1 cellular context compared by ENCODE assay signal in the genomic region with DNA sequence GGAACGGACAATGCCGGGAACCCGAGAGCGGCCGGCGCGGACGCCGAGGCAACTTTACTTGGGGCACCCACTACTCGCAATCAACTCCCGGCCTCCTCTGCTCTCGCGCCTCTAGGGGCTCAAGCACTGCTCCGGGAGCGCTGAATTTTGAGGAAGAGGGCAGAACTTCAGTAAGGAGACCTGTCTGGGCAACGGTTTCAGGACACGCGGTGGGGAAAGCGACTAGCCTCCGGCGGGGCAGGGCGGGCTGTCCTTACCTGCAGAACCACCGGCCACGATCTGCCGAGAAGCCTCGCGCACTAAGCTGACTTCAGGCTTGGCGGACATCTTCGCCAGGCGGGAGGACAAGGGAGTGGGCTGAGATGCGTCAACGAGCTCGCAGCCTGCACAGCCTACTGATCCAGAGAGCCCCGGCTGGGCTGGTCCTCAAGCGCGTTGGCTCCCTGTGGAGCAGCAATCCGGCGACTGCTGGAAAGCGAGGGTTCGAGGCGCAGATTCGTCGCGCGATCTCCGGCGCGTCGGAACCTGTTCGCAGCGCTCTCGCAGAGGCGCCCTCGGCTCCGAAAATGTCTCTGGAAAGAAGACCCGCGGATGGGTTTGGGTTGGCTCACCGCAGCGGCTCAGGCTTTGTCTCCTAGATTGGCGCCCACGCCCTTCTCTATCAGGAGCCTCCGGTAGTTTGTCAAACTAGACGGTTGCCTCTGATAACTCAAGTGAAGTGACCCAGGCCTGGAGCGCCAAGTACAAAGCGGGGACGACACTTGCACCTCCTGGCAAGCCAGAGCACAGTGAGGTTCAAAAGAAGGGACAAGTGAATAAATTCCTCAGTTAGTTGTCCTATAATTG.
TF ChIP-seq lines count a peak whose summit lies in the region.

Gene SLC25A21 (minus strand): TSS at position 583 of the 846 bp plus-strand sequence.

TF ChIP-seq in HEK293, 187 proteins besides CTCF, POLR2A, EP300 and RAD21 (continued from another document):
- TF ChIP-seq PRDM4 (tag by site-specific recombination; IDR thresholded peaks at IDR 0.05), result no peak
- peak; percentile 37; the same call in 1 of the 2 replicates for TF ChIP-seq ZNF660 (tag by site-specific recombination; IDR thresholded peaks at IDR 0.05)
- no peak for TF ChIP-seq ZNF37A (tag by site-specific recombination; IDR thresholded peaks at IDR 0.05)
- TF ChIP-seq, protein P1, sequence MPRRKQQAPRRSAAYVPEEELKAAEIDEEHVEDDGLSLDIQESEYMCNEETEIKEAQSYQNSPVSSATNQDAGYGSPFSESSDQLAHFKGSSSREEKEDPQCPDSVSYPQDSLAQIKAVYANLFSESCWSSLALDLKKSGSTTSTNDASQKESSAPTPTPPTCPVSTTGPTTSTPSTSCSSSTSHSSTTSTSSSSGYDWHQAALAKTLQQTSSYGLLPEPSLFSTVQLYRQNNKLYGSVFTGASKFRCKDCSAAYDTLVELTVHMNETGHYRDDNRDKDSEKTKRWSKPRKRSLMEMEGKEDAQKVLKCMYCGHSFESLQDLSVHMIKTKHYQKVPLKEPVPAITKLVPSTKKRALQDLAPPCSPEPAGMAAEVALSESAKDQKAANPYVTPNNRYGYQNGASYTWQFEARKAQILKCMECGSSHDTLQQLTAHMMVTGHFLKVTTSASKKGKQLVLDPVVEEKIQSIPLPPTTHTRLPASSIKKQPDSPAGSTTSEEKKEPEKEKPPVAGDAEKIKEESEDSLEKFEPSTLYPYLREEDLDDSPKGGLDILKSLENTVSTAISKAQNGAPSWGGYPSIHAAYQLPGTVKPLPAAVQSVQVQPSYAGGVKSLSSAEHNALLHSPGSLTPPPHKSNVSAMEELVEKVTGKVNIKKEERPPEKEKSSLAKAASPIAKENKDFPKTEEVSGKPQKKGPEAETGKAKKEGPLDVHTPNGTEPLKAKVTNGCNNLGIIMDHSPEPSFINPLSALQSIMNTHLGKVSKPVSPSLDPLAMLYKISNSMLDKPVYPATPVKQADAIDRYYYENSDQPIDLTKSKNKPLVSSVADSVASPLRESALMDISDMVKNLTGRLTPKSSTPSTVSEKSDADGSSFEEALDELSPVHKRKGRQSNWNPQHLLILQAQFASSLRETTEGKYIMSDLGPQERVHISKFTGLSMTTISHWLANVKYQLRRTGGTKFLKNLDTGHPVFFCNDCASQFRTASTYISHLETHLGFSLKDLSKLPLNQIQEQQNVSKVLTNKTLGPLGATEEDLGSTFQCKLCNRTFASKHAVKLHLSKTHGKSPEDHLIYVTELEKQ (tag by site-specific recombination; IDR thresholded peaks at IDR 0.05; ENCODE audit: borderline replicate concordance), result no peak
- peak; percentile 74 for TF ChIP-seq SP7 (tag by site-specific recombination; IDR thresholded peaks at IDR 0.05)
- TF ChIP-seq, protein P2, sequence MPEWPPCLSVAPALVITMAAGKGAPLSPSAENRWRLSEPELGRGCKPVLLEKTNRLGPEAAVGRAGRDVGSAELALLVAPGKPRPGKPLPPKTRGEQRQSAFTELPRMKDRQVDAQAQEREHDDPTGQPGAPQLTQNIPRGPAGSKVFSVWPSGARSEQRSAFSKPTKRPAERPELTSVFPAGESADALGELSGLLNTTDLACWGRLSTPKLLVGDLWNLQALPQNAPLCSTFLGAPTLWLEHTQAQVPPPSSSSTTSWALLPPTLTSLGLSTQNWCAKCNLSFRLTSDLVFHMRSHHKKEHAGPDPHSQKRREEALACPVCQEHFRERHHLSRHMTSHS (tag by site-specific recombination; IDR thresholded peaks at IDR 0.05), result no peak
- no peak for TF ChIP-seq ZNF776 (tag by site-specific recombination; IDR thresholded peaks at IDR 0.05; ENCODE audit: borderline replicate concordance)
- TF ChIP-seq ZNF184 (tag by site-specific recombination; IDR thresholded peaks at IDR 0.05), result no peak
- no peak for TF ChIP-seq ZBTB1 (tag by site-specific recombination; IDR thresholded peaks at IDR 0.05)
- no peak for TF ChIP-seq ZNF426 (tag by site-specific recombination; IDR thresholded peaks at IDR 0.05)
- TF ChIP-seq ZNF423 (tag by site-specific recombination; IDR thresholded peaks at IDR 0.05), result peak; percentile 49; the same call in 1 of the 2 replicates
- TF ChIP-seq ZNF777 (tag by site-specific recombination; IDR thresholded peaks at IDR 0.05; ENCODE audit: borderline replicate concordance), result 0 out of 2 replicates have a peak, but pooled peaks have one; percentile 15
- peak; percentile 65 for TF ChIP-seq KLF8 (tag by site-specific recombination; IDR thresholded peaks at IDR 0.05)
- no peak for TF ChIP-seq ZNF654 (tag by site-specific recombination; IDR thresholded peaks at IDR 0.05; ENCODE audit: low read depth)
- TF ChIP-seq ZNF280D (tag by site-specific recombination; IDR thresholded peaks at IDR 0.05), result no peak
- TF ChIP-seq ZNF791 (tag by site-specific recombination; IDR thresholded peaks at IDR 0.05), result no peak
- no peak for TF ChIP-seq ZNF274 (IDR thresholded peaks at IDR 0.05; ENCODE audit: low read length)
- no peak for TF ChIP-seq ZNF274 (tag by site-specific recombination; IDR thresholded peaks at IDR 0.05; ENCODE audit: borderline replicate concordance)
- TF ChIP-seq, protein P3, sequence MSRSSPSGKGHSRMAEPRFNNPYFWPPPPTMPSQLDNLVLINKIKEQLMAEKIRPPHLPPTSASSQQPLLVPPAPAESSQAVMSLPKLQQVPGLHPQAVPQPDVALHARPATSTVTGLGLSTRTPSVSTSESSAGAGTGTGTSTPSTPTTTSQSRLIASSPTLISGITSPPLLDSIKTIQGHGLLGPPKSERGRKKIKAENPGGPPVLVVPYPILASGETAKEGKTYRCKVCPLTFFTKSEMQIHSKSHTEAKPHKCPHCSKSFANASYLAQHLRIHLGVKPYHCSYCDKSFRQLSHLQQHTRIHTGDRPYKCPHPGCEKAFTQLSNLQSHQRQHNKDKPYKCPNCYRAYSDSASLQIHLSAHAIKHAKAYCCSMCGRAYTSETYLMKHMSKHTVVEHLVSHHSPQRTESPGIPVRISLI (tag by site-specific recombination; IDR thresholded peaks at IDR 0.05), result no peak
- TF ChIP-seq SP3 (tag by site-specific recombination; IDR thresholded peaks at IDR 0.05), result no peak; the same call in 1 of the 2 replicates
- 0 out of 2 replicates have a peak, but pooled peaks have one; percentile 39 for TF ChIP-seq ZSCAN30 (tag by site-specific recombination; IDR thresholded peaks at IDR 0.05)
- no peak for TF ChIP-seq ZNF112 (tag by site-specific recombination; IDR thresholded peaks at IDR 0.05)
- peak; percentile 46; the same call in 1 of the 2 replicates for TF ChIP-seq PRDM10 (tag by site-specific recombination; IDR thresholded peaks at IDR 0.05)
- TF ChIP-seq ZNF626 (tag by site-specific recombination; IDR thresholded peaks at IDR 0.05), result no peak
- no peak for TF ChIP-seq SCRT1 (tag by site-specific recombination; IDR thresholded peaks at IDR 0.05; ENCODE audit: borderline replicate concordance)
- no peak for TF ChIP-seq ZNF610 (tag by site-specific recombination; IDR thresholded peaks at IDR 0.05; ENCODE audit: borderline replicate concordance)
- no peak for TF ChIP-seq ZNF792 (tag by site-specific recombination; IDR thresholded peaks at IDR 0.05)
- 0 out of 2 replicates have a peak, but pooled peaks have one; percentile 32 for TF ChIP-seq ZFP69B (tag by site-specific recombination; IDR thresholded peaks at IDR 0.05)
- no peak for TF ChIP-seq ZNF514 (tag by site-specific recombination; IDR thresholded peaks at IDR 0.05)
- TF ChIP-seq KLF16 (tag by site-specific recombination; IDR thresholded peaks at IDR 0.05), result peak; percentile 70
- no peak for TF ChIP-seq ZNF48 (tag by site-specific recombination; IDR thresholded peaks at IDR 0.05)
- TF ChIP-seq ZBTB8A (tag by site-specific recombination; IDR thresholded peaks at IDR 0.05), result peak; percentile 83
